Comparison of ENCODE assay signal across 2 cellular contexts in genomic region chr1:158028956-158029355, GRCh38.
TF ChIP-seq lines count a peak whose summit lies in the region.

No MANE protein-coding gene starts in this region.

TF ChIP-seq in A549, 52 proteins besides CTCF, POLR2A, EP300 and RAD21 (continued from another document):
- TF ChIP-seq, protein P1, sequence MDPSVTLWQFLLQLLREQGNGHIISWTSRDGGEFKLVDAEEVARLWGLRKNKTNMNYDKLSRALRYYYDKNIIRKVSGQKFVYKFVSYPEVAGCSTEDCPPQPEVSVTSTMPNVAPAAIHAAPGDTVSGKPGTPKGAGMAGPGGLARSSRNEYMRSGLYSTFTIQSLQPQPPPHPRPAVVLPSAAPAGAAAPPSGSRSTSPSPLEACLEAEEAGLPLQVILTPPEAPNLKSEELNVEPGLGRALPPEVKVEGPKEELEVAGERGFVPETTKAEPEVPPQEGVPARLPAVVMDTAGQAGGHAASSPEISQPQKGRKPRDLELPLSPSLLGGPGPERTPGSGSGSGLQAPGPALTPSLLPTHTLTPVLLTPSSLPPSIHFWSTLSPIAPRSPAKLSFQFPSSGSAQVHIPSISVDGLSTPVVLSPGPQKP (IDR thresholded peaks at IDR 0.05; ENCODE audit: low read depth, low read length) = no peak
- TF ChIP-seq E2F6 (IDR thresholded peaks at IDR 0.05; ENCODE audit: borderline replicate concordance, low read depth) (no peak), MYC (IDR thresholded peaks at IDR 0.05; ENCODE audit: borderline replicate concordance, low read length) (no peak), SMC3 (IDR thresholded peaks at IDR 0.05) (no peak), ZC3H11A (IDR thresholded peaks at IDR 0.05) (no peak), SREBF2 (IDR thresholded peaks at IDR 0.05) (no peak), FOXS1 (CRISPR knock-in tag; IDR thresholded peaks at IDR 0.05) (no peak), HOXB13 (CRISPR knock-in tag; IDR thresholded peaks at IDR 0.05; ENCODE audit: low read depth) (no peak), REST (IDR thresholded peaks at IDR 0.05) (no peak), CEBPB (IDR thresholded peaks at IDR 0.05) (no peak)

TF ChIP-seq in Ishikawa, 13 proteins besides CTCF, POLR2A, EP300 and RAD21 (continued from another document):
- TF ChIP-seq, protein P2, sequence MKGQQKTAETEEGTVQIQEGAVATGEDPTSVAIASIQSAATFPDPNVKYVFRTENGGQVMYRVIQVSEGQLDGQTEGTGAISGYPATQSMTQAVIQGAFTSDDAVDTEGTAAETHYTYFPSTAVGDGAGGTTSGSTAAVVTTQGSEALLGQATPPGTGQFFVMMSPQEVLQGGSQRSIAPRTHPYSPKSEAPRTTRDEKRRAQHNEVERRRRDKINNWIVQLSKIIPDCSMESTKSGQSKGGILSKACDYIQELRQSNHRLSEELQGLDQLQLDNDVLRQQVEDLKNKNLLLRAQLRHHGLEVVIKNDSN (IDR thresholded peaks at IDR 0.05) = no peak
